16 cellular contexts compared by ENCODE assay signal in genomic region chr3:157059661-157060060, GRCh38.
A peak's percentile ranks its signal among the peaks of the same experiment; 100 is the strongest.
DNase-seq lines count a peak whose midpoint lies in the region; ATAC-seq and TF ChIP-seq lines count a peak whose summit lies in the region.
"Had no signal": no experiment of that assay in that cellular context is flagged by ENCODE, and none has a peak within 500 bp of the region (broad histone marks: within the 10 kb centered on the region; RNA-seq: fewer than 3 reads in every experiment).

No MANE protein-coding gene starts in this region.

- no peak overlapping the region for H3K4me3 ChIP-seq in lower lobe of right lung

- H3K27ac Mint-ChIP-seq in activated CD8-positive, alpha-beta memory T cell treated with anti-CD3 and anti-CD28 coated beads, Interleukin-2, amount 10 ng/mL, durations not matched to agents 7 days and 5 days, result no peak overlapping the region
- no peak overlapping the region for H3K27ac Mint-ChIP-seq in stimulated activated naive B cell treated with anti-CD40 and anti-IgM and Interleukin-4, amounts not matched to agents 10 μg/mL and 1 μg/mL and 100 μg/mL, for 72 hours
- H3K27ac Mint-ChIP-seq: activated naive CD4-positive, alpha-beta T cell treated with anti-CD3 and anti-CD28 coated beads, Interleukin-2, amount 50 U/mL, for 24 hours; HFFc6; progenitor cell of endocrine pancreas had no signal

- H3K36me3 Mint-ChIP-seq in activated CD8-positive, alpha-beta memory T cell treated with anti-CD3 and anti-CD28 coated beads, Interleukin-2, amount 10 ng/mL, durations not matched to agents 7 days and 5 days, result no peaks in the 10 kb centered on the region
- H3K36me3 Mint-ChIP-seq in stimulated activated naive B cell treated with anti-CD40 and anti-IgM and Interleukin-4, amounts not matched to agents 10 μg/mL and 1 μg/mL and 100 μg/mL, for 72 hours, result no peaks in the 10 kb centered on the region
- H3K36me3 Mint-ChIP-seq: activated naive CD4-positive, alpha-beta T cell treated with anti-CD3 and anti-CD28 coated beads, Interleukin-2, amount 50 U/mL, for 24 hours had no signal

- no peaks in the 10 kb centered on the region for H3K4me1 ChIP-seq in lower lobe of right lung

- H3K36me3 ChIP-seq in lower lobe of right lung, result no peaks in the 10 kb centered on the region

- intact Hi-C loops in lower lobe of right lung (cut with DNase I), result no loop called here

- TF ChIP-seq CTCF in lower lobe of right lung (IDR thresholded peaks at IDR 0.05), result no peak

- H3K4me1 Mint-ChIP-seq in activated CD8-positive, alpha-beta memory T cell treated with anti-CD3 and anti-CD28 coated beads, Interleukin-2, amount 10 ng/mL, durations not matched to agents 7 days and 5 days, result peaks cover 11% of the 10 kb centered on the region
- H3K4me1 Mint-ChIP-seq in stimulated activated naive B cell treated with anti-CD40 and anti-IgM and Interleukin-4, amounts not matched to agents 10 μg/mL and 1 μg/mL and 100 μg/mL, for 72 hours, result peaks cover 14 to 28% of the 10 kb centered on the region in 2 donors
- H3K4me1 Mint-ChIP-seq: activated naive CD4-positive, alpha-beta T cell treated with anti-CD3 and anti-CD28 coated beads, Interleukin-2, amount 50 U/mL, for 24 hours had no signal

- CTCF ChIA-PET in activated CD8-positive, alpha-beta memory T cell treated with anti-CD3 and anti-CD28 coated beads, Interleukin-2, amount 10 ng/mL, durations not matched to agents 7 days and 5 days (lab: Charles Lee), result no interaction called here

- no peak for DNase-seq in activated CD8-positive, alpha-beta memory T cell treated with anti-CD3 and anti-CD28 coated beads, Interleukin-2, amount 10 ng/mL, durations not matched to agents 7 days and 5 days
- no peak for DNase-seq in activated CD8-positive, alpha-beta memory T cell treated with anti-CD3 and anti-CD28 coated beads, Interleukin-2, amount 50 U/mL, for 4 hours
- no peak for DNase-seq in stimulated activated naive B cell treated with anti-CD40 and anti-IgM and Interleukin-4, amounts not matched to agents 10 μg/mL and 1 μg/mL and 100 μg/mL, for 72 hours
- no peak for DNase-seq in NCI-H526 treated with DMSO at 0.1 percent for 48 hours (lab: John Stamatoyannopoulos, UW)
- DNase-seq in lower lobe of right lung, result no peak
- DNase-seq in NCI-H2171 (lab: John Stamatoyannopoulos, UW), result no peak
- DNase-seq: activated CD4-positive, alpha-beta T cell treated with anti-CD3 and anti-CD28 coated beads, Interleukin-2, amount 50 U/mL, for 4 hours; HFFc6; Karpas-422; midbrain; NCI-H2107; PC-3 had no signal

- no peak overlapping the region for H3K4me3 Mint-ChIP-seq in activated CD8-positive, alpha-beta memory T cell treated with anti-CD3 and anti-CD28 coated beads, Interleukin-2, amount 10 ng/mL, durations not matched to agents 7 days and 5 days
- no peak overlapping the region for H3K4me3 Mint-ChIP-seq in stimulated activated naive B cell treated with anti-CD40 and anti-IgM and Interleukin-4, amounts not matched to agents 10 μg/mL and 1 μg/mL and 100 μg/mL, for 72 hours
- H3K4me3 Mint-ChIP-seq: activated naive CD4-positive, alpha-beta T cell treated with anti-CD3 and anti-CD28 coated beads, Interleukin-2, amount 50 U/mL, for 24 hours; HFFc6 had no signal

- H3K27me3 Mint-ChIP-seq in activated CD8-positive, alpha-beta memory T cell treated with anti-CD3 and anti-CD28 coated beads, Interleukin-2, amount 10 ng/mL, durations not matched to agents 7 days and 5 days, result peaks cover 12% of the 10 kb centered on the region
- H3K27me3 Mint-ChIP-seq in stimulated activated naive B cell treated with anti-CD40 and anti-IgM and Interleukin-4, amounts not matched to agents 10 μg/mL and 1 μg/mL and 100 μg/mL, for 72 hours, result peaks cover 0 to 6% of the 10 kb centered on the region in 2 donors
- H3K27me3 Mint-ChIP-seq: progenitor cell of endocrine pancreas had no signal

- H3K9me3 ChIP-seq in lower lobe of right lung, result no peaks in the 10 kb centered on the region

- no peak overlapping the region for H3K27ac ChIP-seq in lower lobe of right lung

- no peaks in the 10 kb centered on the region for H3K9me3 Mint-ChIP-seq in activated CD8-positive, alpha-beta memory T cell treated with anti-CD3 and anti-CD28 coated beads, Interleukin-2, amount 10 ng/mL, durations not matched to agents 7 days and 5 days (ENCODE audit: low read depth)
- peaks cover 0 to 2% of the 10 kb centered on the region in 2 donors for H3K9me3 Mint-ChIP-seq in stimulated activated naive B cell treated with anti-CD40 and anti-IgM and Interleukin-4, amounts not matched to agents 10 μg/mL and 1 μg/mL and 100 μg/mL, for 72 hours
- H3K9me3 Mint-ChIP-seq: activated naive CD4-positive, alpha-beta T cell treated with anti-CD3 and anti-CD28 coated beads, Interleukin-2, amount 50 U/mL, for 24 hours; HFFc6 had no signal

- peak; percentile 58 for ATAC-seq in activated CD8-positive, alpha-beta memory T cell treated with anti-CD3 and anti-CD28 coated beads, Interleukin-2, amount 10 ng/mL, durations not matched to agents 7 days and 5 days
- ATAC-seq in GM21619 (IDR thresholded peaks at IDR 0.05; ENCODE audit: unreplicated experiment), result peak; percentile 55
- ATAC-seq in HG03103 (IDR thresholded peaks at IDR 0.05; ENCODE audit: low read depth, unreplicated experiment), result peak; percentile 68
- peak; percentile 67 to 69 for ATAC-seq in stimulated activated naive B cell treated with anti-CD40 and anti-IgM and Interleukin-4, amounts not matched to agents 10 μg/mL and 1 μg/mL and 100 μg/mL, for 72 hours (replicated peaks)
- no peak for ATAC-seq in lower lobe of right lung
- ATAC-seq: PC-3 had no signal

- H3K27me3 ChIP-seq in lower lobe of right lung (ENCODE audit: low read depth), result no peaks in the 10 kb centered on the region

Comparison
In these comparisons a context has a peak if more than half of its experiments do, and no peak if none do; other contexts are left out.
1. ATAC-seq: peak in activated CD8-positive, alpha-beta memory T cell treated with anti-CD3 and anti-CD28 coated beads, Interleukin-2, amount 10 ng/mL, durations not matched to agents 7 days and 5 days (single experiment), GM21619 (single experiment), HG03103 (single experiment) and stimulated activated naive B cell treated with anti-CD40 and anti-IgM and Interleukin-4, amounts not matched to agents 10 μg/mL and 1 μg/mL and 100 μg/mL, for 72 hours (2 of 2); none in lower lobe of right lung (0 of 2).